Comparison of ENCODE assay signal across 3 cellular contexts in genomic region chr7:5337047-5337446, GRCh38.
TF ChIP-seq lines count a peak whose summit lies in the region.

No MANE protein-coding gene starts in this region.

TF ChIP-seq in SK-N-SH, 30 proteins besides CTCF, POLR2A, EP300 and RAD21 (continues in another document):
- TF ChIP-seq GABPA (IDR thresholded peaks at IDR 0.05; ENCODE audit: low read depth): no peak
- no peak for TF ChIP-seq GATA2 (CRISPR knock-in tag; IDR thresholded peaks at IDR 0.05)
- TF ChIP-seq JUND (IDR thresholded peaks at IDR 0.05): no peak
- TF ChIP-seq CHD2 (IDR thresholded peaks at IDR 0.05; ENCODE audit: low read length, partially characterized antibody): no peak
- no peak for TF ChIP-seq TAF1 (IDR thresholded peaks at IDR 0.05; ENCODE audit: borderline replicate concordance, low read depth, low read length)
- TF ChIP-seq POLR2AphosphoS5 (IDR thresholded peaks at IDR 0.05; ENCODE audit: low read depth, low read length): no peak
- TF ChIP-seq FOXM1 (IDR thresholded peaks at IDR 0.05; ENCODE audit: low read depth): no peak
- no peak for TF ChIP-seq PBX3 (IDR thresholded peaks at IDR 0.05)
- TF ChIP-seq USF2 (IDR thresholded peaks at IDR 0.05; ENCODE audit: borderline replicate concordance, low read depth, low read length): no peak
- no peak for TF ChIP-seq TCF12 (IDR thresholded peaks at IDR 0.05)
- no peak for TF ChIP-seq NFIC (IDR thresholded peaks at IDR 0.05; ENCODE audit: borderline replicate concordance)
- no peak for TF ChIP-seq RFX5 (IDR thresholded peaks at IDR 0.05; ENCODE audit: low read length)
- no peak for TF ChIP-seq FOXJ3 (CRISPR knock-in tag; IDR thresholded peaks at IDR 0.05)
- TF ChIP-seq IRF3 (IDR thresholded peaks at IDR 0.05; ENCODE audit: low read depth, low read length): no peak
- TF ChIP-seq NRF1 (IDR thresholded peaks at IDR 0.05; ENCODE audit: low read depth, low read length): no peak

TF ChIP-seq in SK-N-SH treated with all-trans-retinoic acid at 6 μM for 48 hours, 23 proteins besides CTCF, POLR2A, EP300 and RAD21 (continued from another document):
- TF ChIP-seq POU6F1 (CRISPR knock-in tag; IDR thresholded peaks at IDR 0.05; ENCODE audit: borderline replicate concordance, low read depth) (no peak), ZNF565 (CRISPR knock-in tag; conservative IDR thresholded peaks at IDR 0.05; ENCODE audit: low read depth) (no peak), CSDC2 (CRISPR knock-in tag; IDR thresholded peaks at IDR 0.05) (no peak), ZNF8 (CRISPR knock-in tag; IDR thresholded peaks at IDR 0.05) (no peak), PATZ1 (CRISPR knock-in tag; IDR thresholded peaks at IDR 0.05; ENCODE audit: borderline replicate concordance) (no peak), CSRNP3 (CRISPR knock-in tag; IDR thresholded peaks at IDR 0.05) (no peak), CREB5 (CRISPR knock-in tag; IDR thresholded peaks at IDR 0.05; ENCODE audit: low read depth) (no peak), ISL1 (CRISPR knock-in tag; IDR thresholded peaks at IDR 0.05) (no peak), TCF4 (CRISPR knock-in tag; IDR thresholded peaks at IDR 0.05; ENCODE audit: borderline replicate concordance) (no peak), ZFP3 (CRISPR knock-in tag; IDR thresholded peaks at IDR 0.05) (no peak), TOX (CRISPR knock-in tag; IDR thresholded peaks at IDR 0.05; ENCODE audit: borderline replicate concordance) (no peak), ARNTL (CRISPR knock-in tag; IDR thresholded peaks at IDR 0.05; ENCODE audit: borderline replicate concordance, low read depth) (no peak), SNAI2 (CRISPR knock-in tag; IDR thresholded peaks at IDR 0.05) (no peak), ESRRG (CRISPR knock-in tag; IDR thresholded peaks at IDR 0.05) (no peak), PPARA (CRISPR knock-in tag; IDR thresholded peaks at IDR 0.05; ENCODE audit: borderline replicate concordance) (no peak)
TF ChIP-seq in SK-N-SH treated with all-trans-retinoic acid at 6 μM for 48 hours: peak in this region for 0.

TF ChIP-seq in K562, 482 proteins besides CTCF, POLR2A, EP300 and RAD21:
- TF ChIP-seq ZNF436 (CRISPR knock-in tag; IDR thresholded peaks at IDR 0.05): no peak
- 0 out of 2 replicates have a peak, but pooled peaks have one; percentile 22 for TF ChIP-seq DPF2 (IDR thresholded peaks at IDR 0.05)
- 0 out of 4 replicates have a peak, but pooled peaks of 1 of the 2 experiments have one; percentile 32 for TF ChIP-seq MNT (conservative IDR thresholded peaks at IDR 0.05)
- no peak for TF ChIP-seq ZNF324 (CRISPR knock-in tag; IDR thresholded peaks at IDR 0.05)
- TF ChIP-seq ZNF280B (CRISPR knock-in tag; IDR thresholded peaks at IDR 0.05): no peak
- TF ChIP-seq ZNF384 (IDR thresholded peaks at IDR 0.05; ENCODE audit: low read depth, low read length): peak; percentile 46; the same call in 1 of the 2 replicates
- peak; percentile 39 for TF ChIP-seq ZNF280A (IDR thresholded peaks at IDR 0.05; ENCODE audit: low read depth, partially characterized antibody)
- TF ChIP-seq FOXK2 (conservative IDR thresholded peaks at IDR 0.05 in 1 of 2, IDR thresholded peaks at IDR 0.05 in 1 of 2; ENCODE audit: low read depth in 2 of 2): peak in 1 of 2 experiments; percentile 53; a peak in 1 of 4 replicates
- peak; percentile 44; the same call in 1 of the 2 replicates for TF ChIP-seq CBFA2T3 (IDR thresholded peaks at IDR 0.05)
